ENCODE assay signal across 22 cellular contexts in genomic region chr11:126370016-126370415, GRCh38.
"Had no signal": no experiment of that assay in that cellular context is flagged by ENCODE, and none has a peak within 500 bp of the region (broad histone marks: within the 10 kb centered on the region; RNA-seq: fewer than 3 reads in every experiment).

No MANE protein-coding gene starts in this region.

- H3K9me3 Mint-ChIP-seq: dendritic cell treated with granulocyte-macrophage colony-stimulating factor and Interleukin-4, amounts not matched to agents 40 ng/mL and 50 ng/mL, for 4 days; nephron progenitor cell; stimulated activated effector memory CD8-positive, alpha-beta T cell treated with anti-CD3 and anti-CD28 coated beads, Interleukin-12 subunit alpha, Interleukin-12 subunit beta, amount 100 ng/mL, for 72 hours; type B pancreatic cell had no signal

- H3K9me3 ChIP-seq: esophagus squamous epithelium, left lung, ovary, right atrium auricular region, suprapubic skin, thyroid gland, uterus had no signal

- H3K4me3 Mint-ChIP-seq: dendritic cell treated with granulocyte-macrophage colony-stimulating factor and Interleukin-4, amounts not matched to agents 40 ng/mL and 50 ng/mL, for 4 days; nephron progenitor cell; stimulated activated effector memory CD8-positive, alpha-beta T cell treated with anti-CD3 and anti-CD28 coated beads, Interleukin-12 subunit alpha, Interleukin-12 subunit beta, amount 100 ng/mL, for 72 hours; type B pancreatic cell had no signal

- ATAC-seq: left lung; stimulated activated effector memory CD8-positive, alpha-beta T cell treated with anti-CD3 and anti-CD28 coated beads, Interleukin-12 subunit alpha, Interleukin-12 subunit beta, amount 100 ng/mL, for 72 hours; stimulated activated naive CD8-positive, alpha-beta T cell treated with anti-CD3 and anti-CD28 coated beads, Interleukin-15, Interleukin-2, amounts not matched to agents 100 U/mL and 50 U/mL, for 24 hours had no signal

- H3K36me3 ChIP-seq: esophagus squamous epithelium, left lung, ovary, right atrium auricular region, suprapubic skin, thyroid gland, uterus had no signal

- H3K27ac Mint-ChIP-seq: dendritic cell treated with granulocyte-macrophage colony-stimulating factor and Interleukin-4, amounts not matched to agents 40 ng/mL and 50 ng/mL, for 4 days; nephron progenitor cell; stimulated activated effector memory CD8-positive, alpha-beta T cell treated with anti-CD3 and anti-CD28 coated beads, Interleukin-12 subunit alpha, Interleukin-12 subunit beta, amount 100 ng/mL, for 72 hours; type B pancreatic cell had no signal

- FAIRE-seq: colon had no signal

- H3K36me3 Mint-ChIP-seq: stimulated activated effector memory CD8-positive, alpha-beta T cell treated with anti-CD3 and anti-CD28 coated beads, Interleukin-12 subunit alpha, Interleukin-12 subunit beta, amount 100 ng/mL, for 72 hours had no signal

- H3K4me3 ChIP-seq: esophagus squamous epithelium, left lung, lung, ovary, right atrium auricular region, suprapubic skin, thyroid gland, uterus had no signal

- H3K27me3 Mint-ChIP-seq: dendritic cell treated with granulocyte-macrophage colony-stimulating factor and Interleukin-4, amounts not matched to agents 40 ng/mL and 50 ng/mL, for 4 days; type B pancreatic cell had no signal

- H3K4me1 ChIP-seq: uterus had no signal

- H3K27ac ChIP-seq: esophagus squamous epithelium, ovary, thyroid gland, uterus had no signal

- DNase-seq: cerebellar nuclear complex; esophagus squamous epithelium; foreskin melanocyte; hypothalamus; islet precursor cell; left lung; mesenchymal stem cell; midbrain; nephron progenitor cell; stimulated activated CD4-positive, alpha-beta T cell treated with anti-CD3 and anti-CD28 coated beads, Interleukin-4, amount 100 ng/mL, for 1 hour; stimulated activated CD8-positive, alpha-beta memory T cell treated with anti-CD3 and anti-CD28 coated beads, Interleukin-4, amount 100 ng/mL, for 48 hours; stimulated activated naive CD8-positive, alpha-beta T cell treated with anti-CD3 and anti-CD28 coated beads, Interleukin-15, Interleukin-2, amounts not matched to agents 100 U/mL and 50 U/mL, for 24 hours; thyroid gland; uterus had no signal

- H3K27me3 ChIP-seq: esophagus squamous epithelium, left lung, ovary, right atrium auricular region, suprapubic skin, thyroid gland, uterus had no signal
